ENCODE assay signal across 19 cellular contexts in genomic region chr7:156776527-156776926, GRCh38.
DNase-seq lines count a peak whose midpoint lies in the region; ATAC-seq and TF ChIP-seq lines count a peak whose summit lies in the region.
"Had no signal": no experiment of that assay in that cellular context is flagged by ENCODE, and none has a peak within 500 bp of the region (broad histone marks: within the 10 kb centered on the region; RNA-seq: fewer than 3 reads in every experiment).

No MANE protein-coding gene starts in this region.

- peaks cover 7% of the 10 kb centered on the region; the same call in 1 of the 2 replicates for H3F3A ChIP-seq in PC-9 (ENCODE audit: insufficient read depth, low read depth)

- H3K27me3 Mint-ChIP-seq in activated T-cell treated with anti-CD3 and anti-CD28 coated beads, Interleukin-2, amount 50 U/mL, for 24 hours = no peaks in the 10 kb centered on the region
- H3K27me3 Mint-ChIP-seq in activated CD4-positive, alpha-beta memory T cell treated with anti-CD3 and anti-CD28 coated beads for 36 hours = no peaks in the 10 kb centered on the region
- no peaks in the 10 kb centered on the region for H3K27me3 Mint-ChIP-seq in activated naive CD8-positive, alpha-beta T cell treated with anti-CD3 and anti-CD28 coated beads, Interleukin-2, amount 50 U/mL, for 24 hours
- no peaks in the 10 kb centered on the region for H3K27me3 Mint-ChIP-seq in stimulated activated naive B cell treated with anti-CD40 and anti-IgM and Interleukin-4, amounts not matched to agents 10 μg/mL and 1 μg/mL and 100 μg/mL, for 72 hours
- H3K27me3 Mint-ChIP-seq: CD4-positive, CD25-positive, alpha-beta regulatory T cell had no signal

- no peaks in the 10 kb centered on the region for H3K79me2 ChIP-seq in PC-9 (ENCODE audit: low read depth)

- no peak overlapping the region for H3K4me3 ChIP-seq in PC-9

- DNase-seq in activated T-cell treated with anti-CD3 and anti-CD28 coated beads, Interleukin-2, amount 50 U/mL, for 24 hours = no peak
- DNase-seq in activated T-cell treated with anti-CD3 and anti-CD28 coated beads for 4 hours (no peak), PC-9 (no peak), 8988T (no peak)
- no peak for DNase-seq in activated CD4-positive, alpha-beta memory T cell treated with anti-CD3 and anti-CD28 coated beads for 36 hours
- DNase-seq in activated naive CD8-positive, alpha-beta T cell treated with anti-CD3 and anti-CD28 coated beads, Interleukin-2, amount 50 U/mL, for 24 hours = no peak
- no peak for DNase-seq in stimulated activated naive B cell treated with anti-CD40 and anti-IgM and Interleukin-4, amounts not matched to agents 10 μg/mL and 1 μg/mL and 100 μg/mL, for 72 hours
- DNase-seq: ACHN; AML-193; Caco-2; CD4-positive, CD25-positive, alpha-beta regulatory T cell; EL; GOT3; HFFc6; NCI-H1092; NCI-H2081 treated with DMSO at 0.1 percent for 48 hours; NCI-H510A treated with DMSO at 0.1 percent for 48 hours; NCI-H82 had no signal

- BruUV-seq in PC-9 (replicated peaks; lab: Mats Ljungman, UMichigan) = no TSS peak

- peaks cover 62% of the 10 kb centered on the region for H3K4me1 Mint-ChIP-seq in activated T-cell treated with anti-CD3 and anti-CD28 coated beads, Interleukin-2, amount 50 U/mL, for 24 hours (ENCODE audit: low read depth)
- H3K4me1 Mint-ChIP-seq in activated CD4-positive, alpha-beta memory T cell treated with anti-CD3 and anti-CD28 coated beads for 36 hours (ENCODE audit: low read depth) = peaks cover 58% of the 10 kb centered on the region
- peaks cover 59% of the 10 kb centered on the region for H3K4me1 Mint-ChIP-seq in activated naive CD8-positive, alpha-beta T cell treated with anti-CD3 and anti-CD28 coated beads, Interleukin-2, amount 50 U/mL, for 24 hours
- peaks cover 39 to 77% of the 10 kb centered on the region in 2 donors for H3K4me1 Mint-ChIP-seq in stimulated activated naive B cell treated with anti-CD40 and anti-IgM and Interleukin-4, amounts not matched to agents 10 μg/mL and 1 μg/mL and 100 μg/mL, for 72 hours

- no peak overlapping the region for H3K27ac ChIP-seq in PC-9
- H3K27ac ChIP-seq: KMS-11 had no signal

- peak overlapping the region; percentile 98 for H3K27ac Mint-ChIP-seq in activated T-cell treated with anti-CD3 and anti-CD28 coated beads, Interleukin-2, amount 50 U/mL, for 24 hours
- peak overlapping the region; percentile 96 for H3K27ac Mint-ChIP-seq in activated CD4-positive, alpha-beta memory T cell treated with anti-CD3 and anti-CD28 coated beads for 36 hours
- H3K27ac Mint-ChIP-seq in activated naive CD8-positive, alpha-beta T cell treated with anti-CD3 and anti-CD28 coated beads, Interleukin-2, amount 50 U/mL, for 24 hours = peak overlapping the region; percentile 92
- H3K27ac Mint-ChIP-seq in stimulated activated naive B cell treated with anti-CD40 and anti-IgM and Interleukin-4, amounts not matched to agents 10 μg/mL and 1 μg/mL and 100 μg/mL, for 72 hours = peak overlapping the region; percentile 75
- H3K27ac Mint-ChIP-seq: HFFc6 had no signal

- H3K4me1 ChIP-seq in PC-9 (replicated peaks; ENCODE audit: insufficient read depth) = no peaks in the 10 kb centered on the region
- H3K4me1 ChIP-seq: Caco-2 had no signal

- ATAC-seq in activated naive CD8-positive, alpha-beta T cell treated with anti-CD3 and anti-CD28 coated beads, Interleukin-2, amount 50 U/mL, for 24 hours = no peak
- no peak for ATAC-seq in stimulated activated naive B cell treated with anti-CD40 and anti-IgM and Interleukin-4, amounts not matched to agents 10 μg/mL and 1 μg/mL and 100 μg/mL, for 72 hours (replicated peaks)

- no peak overlapping the region for H2AFZ ChIP-seq in PC-9

- no peaks in the 10 kb centered on the region for H3K9me2 ChIP-seq in PC-9 (ENCODE audit: insufficient read depth)

- peaks cover 11% of the 10 kb centered on the region for H3K9me3 Mint-ChIP-seq in activated T-cell treated with anti-CD3 and anti-CD28 coated beads, Interleukin-2, amount 50 U/mL, for 24 hours
- H3K9me3 Mint-ChIP-seq in activated CD4-positive, alpha-beta memory T cell treated with anti-CD3 and anti-CD28 coated beads for 36 hours = no peaks in the 10 kb centered on the region
- no peaks in the 10 kb centered on the region for H3K9me3 Mint-ChIP-seq in activated naive CD8-positive, alpha-beta T cell treated with anti-CD3 and anti-CD28 coated beads, Interleukin-2, amount 50 U/mL, for 24 hours
- H3K9me3 Mint-ChIP-seq in stimulated activated naive B cell treated with anti-CD40 and anti-IgM and Interleukin-4, amounts not matched to agents 10 μg/mL and 1 μg/mL and 100 μg/mL, for 72 hours = peaks cover 12 to 14% of the 10 kb centered on the region in 2 donors
- H3K9me3 Mint-ChIP-seq: HFFc6 had no signal

- H4K20me1 ChIP-seq in PC-9 (ENCODE audit: insufficient read depth) = 0 out of 2 replicates have a peak, but pooled peaks cover 9% of the 10 kb centered on the region

- POLR2A ChIA-PET in activated CD4-positive, alpha-beta memory T cell treated with anti-CD3 and anti-CD28 coated beads for 36 hours (lab: Charles Lee) = interaction anchor here (0.7 kb wide), 1 partner anchor 173 kb away, joined by 3 read pairs; the partner anchor contains the start of gene NOM1
- POLR2A ChIA-PET in PC-9 (lab: Charles Lee; ENCODE audit: unreplicated experiment) = no interaction called here

- CTCF ChIA-PET in activated CD4-positive, alpha-beta memory T cell treated with anti-CD3 and anti-CD28 coated beads for 36 hours (lab: Charles Lee) = interaction anchor here (0.7 to 1.5 kb wide), 3 partner anchors 23 to 173 kb away, joined by 3 read pairs; partner anchors contain the start of gene NOM1
- CTCF ChIA-PET in PC-9 (lab: Charles Lee) = no interaction called here

- intact Hi-C loops in activated CD4-positive, alpha-beta memory T cell treated with anti-CD3 and anti-CD28 coated beads for 36 hours (cut with micrococcal nuclease) = loop anchor here (2.0 to 10.0 kb wide), 3 partner anchors 116 to 1849 kb away; partner anchors contain the start of gene LMBR1
- intact Hi-C loops in PC-9 (cut with micrococcal nuclease; ENCODE audit: unreplicated experiment) = no loop called here

- H3K4me3 Mint-ChIP-seq in activated T-cell treated with anti-CD3 and anti-CD28 coated beads, Interleukin-2, amount 50 U/mL, for 24 hours = no peak overlapping the region
- H3K4me3 Mint-ChIP-seq in activated CD4-positive, alpha-beta memory T cell treated with anti-CD3 and anti-CD28 coated beads for 36 hours = no peak overlapping the region
- no peak overlapping the region for H3K4me3 Mint-ChIP-seq in activated naive CD8-positive, alpha-beta T cell treated with anti-CD3 and anti-CD28 coated beads, Interleukin-2, amount 50 U/mL, for 24 hours
- H3K4me3 Mint-ChIP-seq in stimulated activated naive B cell treated with anti-CD40 and anti-IgM and Interleukin-4, amounts not matched to agents 10 μg/mL and 1 μg/mL and 100 μg/mL, for 72 hours = no peak overlapping the region
- H3K4me3 Mint-ChIP-seq: HFFc6 had no signal

- TF ChIP-seq CTCF in PC-9 (conservative IDR thresholded peaks at IDR 0.05) = no peak

- no peaks in the 10 kb centered on the region for H3K9me3 ChIP-seq in PC-9 (ENCODE audit: insufficient read depth, low read depth)
- H3K9me3 ChIP-seq: Caco-2 had no signal

- H3K4me2 ChIP-seq in PC-9 = no peak overlapping the region
- H3K4me2 ChIP-seq: KMS-11 had no signal

- H3K27me3 ChIP-seq in PC-9 (ENCODE audit: insufficient read depth, low read depth) = no peaks in the 10 kb centered on the region

- no peaks in the 10 kb centered on the region for H3K36me3 ChIP-seq in PC-9 (ENCODE audit: low read depth)

- peaks cover 34% of the 10 kb centered on the region for H3K36me3 Mint-ChIP-seq in activated T-cell treated with anti-CD3 and anti-CD28 coated beads, Interleukin-2, amount 50 U/mL, for 24 hours (ENCODE audit: low read depth)
- H3K36me3 Mint-ChIP-seq in activated CD4-positive, alpha-beta memory T cell treated with anti-CD3 and anti-CD28 coated beads for 36 hours = peaks cover 16% of the 10 kb centered on the region
- H3K36me3 Mint-ChIP-seq in activated naive CD8-positive, alpha-beta T cell treated with anti-CD3 and anti-CD28 coated beads, Interleukin-2, amount 50 U/mL, for 24 hours (ENCODE audit: low read depth) = peaks cover 21% of the 10 kb centered on the region
- H3K36me3 Mint-ChIP-seq in stimulated activated naive B cell treated with anti-CD40 and anti-IgM and Interleukin-4, amounts not matched to agents 10 μg/mL and 1 μg/mL and 100 μg/mL, for 72 hours = peaks cover 33 to 39% of the 10 kb centered on the region in 2 donors
